Comparison of ENCODE assay signal across 8 cellular contexts in the genomic region with DNA sequence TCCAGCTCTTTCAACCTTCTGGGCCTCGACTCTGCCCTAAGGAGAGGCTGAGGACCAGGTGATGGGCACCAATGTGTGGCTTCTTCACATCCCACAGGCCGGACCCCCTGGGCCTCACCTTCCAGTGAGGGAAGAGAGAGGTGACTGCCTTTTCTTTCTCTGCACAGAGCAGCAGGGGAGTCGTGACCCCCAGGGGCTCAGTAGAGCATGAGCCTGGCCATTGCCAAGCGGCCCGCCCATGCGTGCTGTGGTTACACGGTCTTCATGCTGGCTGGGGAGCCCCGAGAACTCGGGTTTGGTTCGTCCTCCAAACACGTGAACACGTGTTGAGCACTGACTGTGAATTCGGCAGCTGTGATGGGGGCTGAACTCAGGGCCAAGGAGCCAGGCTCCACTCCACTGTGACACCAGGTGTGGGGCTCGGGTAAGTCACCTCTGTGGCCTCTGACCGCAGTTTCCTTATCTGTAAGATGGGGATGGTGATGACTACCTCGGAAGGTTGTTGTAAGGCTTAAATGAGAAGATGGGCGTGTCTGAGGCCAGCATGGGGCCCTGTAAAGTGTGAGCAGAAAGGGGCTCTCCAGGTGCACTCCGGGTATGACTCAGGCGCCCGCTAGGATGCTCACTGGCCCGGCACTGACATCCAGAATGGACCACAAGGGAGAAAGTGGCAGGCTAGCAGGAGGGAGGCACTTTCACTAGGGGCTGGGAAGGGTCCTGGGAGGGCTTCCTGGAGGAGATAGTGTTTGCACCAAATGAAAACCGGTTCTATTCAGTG. TPM values are rescaled to one million over a fixed set of nuclear protein-coding genes. Genes with fewer than 3 reads are reported as not detected.
A peak's percentile ranks its signal among the peaks of the same experiment; 100 is the strongest.
DNase-seq lines count a peak whose midpoint lies in the region; ATAC-seq and TF ChIP-seq lines count a peak whose summit lies in the region.

No MANE protein-coding gene starts in this region.

- WGBS in suprapubic skin: 84% methylated on average over 7 of the region's 22 CpGs

- H3K27ac Mint-ChIP-seq in natural killer cell: no peak overlapping the region

- intact Hi-C loops in natural killer cell (cut with micrococcal nuclease): no loop called here

- H3K4me1 ChIP-seq in suprapubic skin: peaks cover 10% of the 10 kb centered on the region

- H3K9me3 ChIP-seq in suprapubic skin: no peaks in the 10 kb centered on the region

- peak; percentile 67 for DNase-seq in activated CD4-positive, CD25-positive, alpha-beta regulatory T cell treated with anti-CD3 and anti-CD28 coated beads, Interleukin-2, amount 50 U/mL, for 72 hours
- DNase-seq in natural killer cell (no peak), NCI-H774 (lab: John Stamatoyannopoulos, UW) (no peak), suprapubic skin (ENCODE audit: low spot score in 2 of 2) (no peak), SW 1271 (lab: John Stamatoyannopoulos, UW) (no peak), DMS153 treated with DMSO at 0.1 percent for 48 hours (lab: John Stamatoyannopoulos, UW; ENCODE audit: unreplicated experiment) (no peak)

- ATAC-seq in HG02885 (IDR thresholded peaks at IDR 0.05; ENCODE audit: poor library complexity, unreplicated experiment) (peak; percentile 85), natural killer cell (peak in 2 of 3 donors; percentile 58 to 59)

- TF ChIP-seq CTCF in natural killer cell (IDR thresholded peaks at IDR 0.05) (no peak), suprapubic skin (IDR thresholded peaks at IDR 0.05) (no peak)

- no peaks in the 10 kb centered on the region for H3K4me1 Mint-ChIP-seq in natural killer cell

- H3K36me3 Mint-ChIP-seq in natural killer cell: no peaks in the 10 kb centered on the region

- H3K9me3 Mint-ChIP-seq in natural killer cell: no peaks in the 10 kb centered on the region

- TF ChIP-seq POLR2A in GM18526 (IDR thresholded peaks at IDR 0.05; ENCODE audit: extremely low read depth, insufficient read length) (peak; percentile 53), suprapubic skin (IDR thresholded peaks at IDR 0.05) (no peak)

- H3K27ac ChIP-seq in suprapubic skin: no peak overlapping the region

- H3K4me3 ChIP-seq in suprapubic skin: no peak overlapping the region

- H3K4me3 Mint-ChIP-seq in natural killer cell: no peak overlapping the region

- TF ChIP-seq EP300 in suprapubic skin (IDR thresholded peaks at IDR 0.05): no peak

- no peaks in the 10 kb centered on the region for H3K27me3 ChIP-seq in suprapubic skin

- no peaks in the 10 kb centered on the region for H3K36me3 ChIP-seq in suprapubic skin

- H3K27me3 Mint-ChIP-seq in natural killer cell (ENCODE audit: low read depth in 2 of 2): peaks cover 0 to 6% of the 10 kb centered on the region in 2 donors

RNA-seq across cellular contexts. Expression of gene GRHPR, which starts 13.4 kb away (rescaled TPM):
- total RNA-seq in natural killer cell (10 to 100 TPM; 38.1 to 55.6 (median 41.1) TPM), suprapubic skin (100 to 1,000 TPM; 132 to 156 (median 141) TPM)

RNA-seq across cellular contexts. Expression of gene ZBTB5, which starts 56.1 kb away (rescaled TPM):
- total RNA-seq in natural killer cell (10 to 100 TPM; 12.6 to 14.2 (median 13.3) TPM), suprapubic skin (10 to 100 TPM; 18.0 to 24.7 (median 23.5) TPM)
